In the genomic region with DNA sequence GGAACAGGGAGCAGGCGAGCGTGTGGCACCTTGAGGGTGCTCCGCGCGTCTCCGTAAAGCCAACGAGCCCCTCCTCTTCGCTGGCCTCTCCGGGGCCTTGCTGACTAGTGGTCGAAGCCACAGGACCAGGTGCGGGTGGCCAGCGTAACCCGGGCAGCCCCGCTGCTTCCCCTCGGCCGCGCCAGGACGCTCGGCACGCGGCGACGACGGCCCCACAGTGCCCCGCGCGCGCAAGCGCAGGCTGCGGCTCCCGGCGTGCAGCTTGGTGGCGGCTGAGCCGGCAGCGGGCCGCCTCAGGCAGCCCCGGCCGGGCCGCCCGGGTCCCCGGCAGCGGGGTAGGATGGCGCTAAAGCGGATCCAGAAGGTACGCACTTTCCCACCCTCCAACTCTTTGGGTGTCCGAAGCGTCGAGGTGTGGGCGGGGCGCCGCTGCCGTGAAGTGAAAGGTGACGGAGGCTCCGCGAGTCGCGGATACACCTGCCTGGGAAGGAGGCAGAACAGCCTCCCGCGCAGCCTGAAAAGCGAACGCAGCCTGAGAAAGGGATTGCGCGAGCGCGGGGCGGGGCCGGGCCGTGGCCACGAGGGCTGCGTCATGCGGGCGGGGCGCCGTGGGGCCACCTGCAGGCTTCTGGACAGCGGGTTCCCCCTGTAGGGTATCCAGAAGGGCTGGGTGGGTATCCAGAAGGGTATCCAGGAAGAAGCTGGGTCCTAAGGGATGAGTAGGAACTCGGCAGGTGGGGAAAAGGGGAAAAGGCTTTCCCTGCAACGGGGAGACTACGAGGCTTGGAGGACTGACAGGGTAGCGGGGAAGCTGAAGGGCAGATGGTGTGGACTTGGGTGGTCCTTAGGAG, we compare ENCODE assay signal across 8 cellular contexts. TPM values are rescaled to one million over a fixed set of nuclear protein-coding genes. Genes with fewer than 3 reads are reported as not detected.
DNase-seq lines count a peak whose midpoint lies in the region; ATAC-seq and TF ChIP-seq lines count a peak whose summit lies in the region.

Gene UBE2D4, plus strand, starts transcription at position 244 of the 851 bp plus-strand sequence. Its CDS starts 97 bp downstream, at position 341.

- H3K27ac ChIP-seq in adipose tissue (ENCODE audit: low read depth, low read length) (peak within 1 kb of the TSS; percentile 30), heart right ventricle (peak within 1 kb of the TSS; percentile 74 to 99 (median 93))

- peaks cover 3% of the 10 kb centered on the region for H3K4me1 Mint-ChIP-seq in progenitor cell of endocrine pancreas (ENCODE audit: low read depth)

- in situ Hi-C loops in GM13976 (cut with MboI; ENCODE audit: low sequenced_read_pairs, unreplicated experiment) = no loop called here

- H3K9me3 Mint-ChIP-seq in progenitor cell of endocrine pancreas (ENCODE audit: low read depth) = no peaks in the 10 kb centered on the region

- peaks cover 0 to 20% (median 16%) of the 10 kb centered on the region in 9 donors for H3K4me1 ChIP-seq in heart right ventricle

- DNase-seq in GM13976 (ENCODE audit: low spot score) (peak; percentile 93), NCI-H128 (lab: John Stamatoyannopoulos, UW; ENCODE audit: unreplicated experiment) (peak; percentile 81), T-helper 1 cell (peak; percentile 72 to 89 (median 82)), heart right ventricle (peak; percentile 81 to 87), progenitor cell of endocrine pancreas (ENCODE audit: low spot score, unreplicated experiment) (peak; percentile 76), ureter (ENCODE audit: low spot score) (peak; percentile 87)

- WGBS in adipose tissue, 3 donors = 0 to 1% (median 1%) methylated on average over 68 to 79 of the region's 79 CpGs
- 0 to 1% methylated on average over 78 to 79 of the region's 79 CpGs for WGBS in heart right ventricle, 2 donors

- no peaks in the 10 kb centered on the region for H3K27me3 ChIP-seq in heart right ventricle

- H3K36me3 Mint-ChIP-seq in progenitor cell of endocrine pancreas (ENCODE audit: insufficient read depth) = peaks cover 4% of the 10 kb centered on the region

- intact Hi-C loops in heart right ventricle (cut with DNase I) = loop anchor here in 2 of 10 donors (2.0 to 5.0 kb wide), 2 partner anchors 56 to 59 kb away; partner anchors contain the start of gene MRPS24 (in 1 of the 2)

- ATAC-seq in HG02759 (IDR thresholded peaks at IDR 0.05; ENCODE audit: unreplicated experiment) = peak; percentile 92
- ATAC-seq in heart right ventricle = peak; percentile 94 to 97 (median 96)

- H3K4me3 Mint-ChIP-seq in progenitor cell of endocrine pancreas (ENCODE audit: low read depth) = peak within 1 kb of the TSS; percentile 79

- no peak for TF ChIP-seq CTCF in GM13976 (IDR thresholded peaks at IDR 0.05; ENCODE audit: borderline replicate concordance, control extremely low read depth, extremely low read depth, insufficient read depth, missing control alignments)
- peak in 4 of 9 donors; percentile 7 to 35 (median 27) for TF ChIP-seq CTCF in heart right ventricle (IDR thresholded peaks at IDR 0.05)
- TF ChIP-seq CTCF in progenitor cell of endocrine pancreas (IDR thresholded peaks at IDR 0.05; ENCODE audit: unreplicated experiment) = peak; percentile 13

- peak within 1 kb of the TSS; percentile 43 to 95 (median 71) for H3K4me3 ChIP-seq in heart right ventricle

- H3K27me3 Mint-ChIP-seq in progenitor cell of endocrine pancreas = no peaks in the 10 kb centered on the region

- H3K27ac Mint-ChIP-seq in progenitor cell of endocrine pancreas = peak within 1 kb of the TSS; percentile 90

- peaks cover 0 to 4% (median 0%) of the 10 kb centered on the region in 11 donors for H3K9me3 ChIP-seq in heart right ventricle

- no peaks in the 10 kb centered on the region for H3K36me3 ChIP-seq in heart right ventricle

RNA-seq across cellular contexts. Expression of gene UBE2D4, which starts in this region (rescaled TPM):
- 10 to 100 TPM; 10.3 to 21.4 (median 14.8) TPM for polyA plus RNA-seq in adipose tissue
- 10 to 100 TPM; 34.4 to 56.1 (median 44.6) TPM for total RNA-seq in heart right ventricle
- polyA plus RNA-seq in heart right ventricle = 10 to 100 TPM; 26.2 to 35.6 TPM
- total RNA-seq in progenitor cell of endocrine pancreas = 17.1 and 17.3 TPM in 2 replicates
- total RNA-seq in ureter = 27.4 TPM

Comparison
In these comparisons a context has a peak if more than half of its experiments do, and no peak if none do; other contexts are left out.
1. Peak in every context shown above with its lines: DNase-seq, ATAC-seq, H3K4me3 ChIP-seq and H3K27ac ChIP-seq.